Comparison of ENCODE assay signal across 20 cellular contexts in genomic region chr19:16822648-16823047, GRCh38. TPM values are rescaled to one million over a fixed set of nuclear protein-coding genes. Genes with fewer than 3 reads are reported as not detected.
A peak's percentile ranks its signal among the peaks of the same experiment; 100 is the strongest.
DNase-seq lines count a peak whose midpoint lies in the region; ATAC-seq and TF ChIP-seq lines count a peak whose summit lies in the region.
"Had no signal": no experiment of that assay in that cellular context is flagged by ENCODE, and none has a peak within 500 bp of the region (broad histone marks: within the 10 kb centered on the region; RNA-seq: fewer than 3 reads in every experiment).

No MANE protein-coding gene starts in this region.

- peak overlapping the region; percentile 99 for H2BK12ac ChIP-seq in trophoblast cell (ENCODE audit: low read length)

- no peaks in the 10 kb centered on the region for H4K20me1 ChIP-seq in GM23338 (replicated peaks; ENCODE audit: insufficient read depth)

- no TSS peak for BruUV-seq in Panc1 (replicated peaks; lab: Mats Ljungman, UMichigan)

- peaks cover 8% of the 10 kb centered on the region; the same call in 1 of the 2 replicates for H3K9me2 ChIP-seq in GM23338 (ENCODE audit: insufficient read depth)

- no peak for ATAC-seq in GM23338
- no peak; the same call in 1 of the 2 replicates for ATAC-seq in Panc1
- ATAC-seq: stimulated activated naive CD8-positive, alpha-beta T cell treated with anti-CD3 and anti-CD28 coated beads, Interleukin-15, Interleukin-2, amounts not matched to agents 100 U/mL and 50 U/mL, for 24 hours; T-helper 17 cell had no signal

- no peak for TF ChIP-seq EP300 in sigmoid colon (IDR thresholded peaks at IDR 0.05)

- DNase-seq in GM23338 (ENCODE audit: low spot score) = no peak
- DNase-seq in Panc1 (ENCODE audit: low read depth, low spot score) = no peak
- DNase-seq in trophoblast cell = peak; percentile 34 to 66
- no peak for DNase-seq in retina
- DNase-seq in NCI-H345 treated with DMSO at 0.1 percent for 48 hours (lab: John Stamatoyannopoulos, UW; ENCODE audit: unreplicated experiment) = no peak
- DNase-seq in left ventricle myocardium inferior = no peak
- DNase-seq in sigmoid colon = no peak
- DNase-seq: activated CD4-positive, alpha-beta T cell treated with anti-CD3 and anti-CD28 coated beads for 48 hours; activated naive CD4-positive, alpha-beta T cell treated with anti-CD3 and anti-CD28 coated beads for 36 hours; activated T-cell treated with anti-CD3 and anti-CD28 coated beads, Interleukin-2, amount 50 U/mL, for 48 hours; Karpas-422; MV-4-11; NCI-H146; NCI-H524 treated with DMSO at 0.1 percent for 48 hours; stimulated activated naive CD8-positive, alpha-beta T cell treated with anti-CD3 and anti-CD28 coated beads, Interleukin-15, Interleukin-2, amounts not matched to agents 100 U/mL and 50 U/mL, for 24 hours; T-helper 17 cell had no signal

- H3K27ac Mint-ChIP-seq in GM23338 = peak overlapping the region; percentile 86
- H3K27ac Mint-ChIP-seq: activated naive CD4-positive, alpha-beta T cell treated with anti-CD3 and anti-CD28 coated beads for 36 hours; dendritic cell treated with granulocyte-macrophage colony-stimulating factor and Interleukin-4, amounts not matched to agents 40 ng/mL and 50 ng/mL, for 4 days; T-helper 17 cell had no signal

- peaks cover 28% of the 10 kb centered on the region for H3K4me1 Mint-ChIP-seq in GM23338

- H3K27me3 Mint-ChIP-seq in GM23338 (ENCODE audit: insufficient read depth, low read depth, poor library complexity) = peaks cover 15% of the 10 kb centered on the region

- H3K9ac ChIP-seq in trophoblast cell (ENCODE audit: low read length) = no peak overlapping the region

- H3K18ac ChIP-seq in trophoblast cell (ENCODE audit: low read length) = peak overlapping the region; percentile 94

- H3K36me3 Mint-ChIP-seq in GM23338 (ENCODE audit: low read depth) = peaks cover 4% of the 10 kb centered on the region; the same call in 2 of the 3 replicates

- peak overlapping the region; percentile 70 for H2AFZ ChIP-seq in GM23338
- no peak overlapping the region for H2AFZ ChIP-seq in trophoblast cell (ENCODE audit: insufficient read depth, low read length, poor library complexity)

- no peaks in the 10 kb centered on the region for H3K9me3 ChIP-seq in Panc1 (ENCODE audit: control insufficient read depth, insufficient read depth, low read depth, low read length)
- no peaks in the 10 kb centered on the region for H3K9me3 ChIP-seq in esophagus (ENCODE audit: control insufficient read depth in 2 of 2, insufficient read depth in 1 of 2, low read depth in 1 of 2, low read length in 1 of 2)
- no peaks in the 10 kb centered on the region for H3K9me3 ChIP-seq in trophoblast cell (ENCODE audit: insufficient read depth, low read depth, low read length)
- H3K9me3 ChIP-seq in left ventricle myocardium inferior (replicated peaks) = no peaks in the 10 kb centered on the region
- H3K9me3 ChIP-seq in sigmoid colon = no peaks in the 10 kb centered on the region
- H3K9me3 ChIP-seq: neutrophil had no signal

- H3K4me2 ChIP-seq in GM23338 = no peak overlapping the region
- H3K4me2 ChIP-seq in trophoblast cell (ENCODE audit: low read length) = peak overlapping the region; percentile 23

- H3K4ac ChIP-seq in trophoblast cell (ENCODE audit: low read depth, low read length) = peak overlapping the region; percentile 92

- H3K4me3 ChIP-seq in GM23338 (no peak overlapping the region), Panc1 (ENCODE audit: low read depth in 2 of 2, low read length in 2 of 2) (no peak overlapping the region), esophagus (ENCODE audit: low read depth in 1 of 2, low read length in 2 of 2) (no peak overlapping the region), trophoblast cell (ENCODE audit: low read depth, low read length) (no peak overlapping the region), left ventricle myocardium inferior (no peak overlapping the region), sigmoid colon (no peak overlapping the region)
- H3K4me3 ChIP-seq: cardiac muscle cell had no signal

- POLR2A ChIA-PET in Panc1 (lab: Charles Lee) = no interaction called here

- no peaks in the 10 kb centered on the region for H3K36me3 ChIP-seq in GM23338 (ENCODE audit: insufficient read depth)
- no peaks in the 10 kb centered on the region for H3K36me3 ChIP-seq in Panc1 (ENCODE audit: control insufficient read depth, insufficient read depth, low read length)
- no peaks in the 10 kb centered on the region for H3K36me3 ChIP-seq in esophagus (ENCODE audit: control insufficient read depth in 2 of 2, insufficient read depth in 2 of 2, low read length in 1 of 2)
- no peaks in the 10 kb centered on the region for H3K36me3 ChIP-seq in trophoblast cell (ENCODE audit: control insufficient read depth in 1 of 2, insufficient read depth in 2 of 2, low read length in 2 of 2)
- H3K36me3 ChIP-seq in left ventricle myocardium inferior = no peaks in the 10 kb centered on the region
- H3K36me3 ChIP-seq in sigmoid colon = no peaks in the 10 kb centered on the region
- H3K36me3 ChIP-seq: cardiac muscle cell, neutrophil had no signal

- H3K27me3 ChIP-seq in GM23338 (ENCODE audit: insufficient read depth) = no peaks in the 10 kb centered on the region
- no peaks in the 10 kb centered on the region for H3K27me3 ChIP-seq in Panc1 (ENCODE audit: control insufficient read depth, insufficient read depth, low read length)
- H3K27me3 ChIP-seq in esophagus (ENCODE audit: control insufficient read depth in 1 of 2, insufficient read depth in 2 of 2, low read length in 2 of 2) = no peaks in the 10 kb centered on the region
- no peaks in the 10 kb centered on the region for H3K27me3 ChIP-seq in trophoblast cell (ENCODE audit: insufficient read depth, low read length)
- no peaks in the 10 kb centered on the region for H3K27me3 ChIP-seq in left ventricle myocardium inferior (ENCODE audit: low read depth)
- no peaks in the 10 kb centered on the region for H3K27me3 ChIP-seq in sigmoid colon

- H2AK5ac ChIP-seq in trophoblast cell (ENCODE audit: low read length) = peak overlapping the region; percentile 96

- no peak overlapping the region for H4K12ac ChIP-seq in trophoblast cell (ENCODE audit: low read depth, low read length)

- H4K8ac ChIP-seq in trophoblast cell (ENCODE audit: low read depth, low read length) = peak overlapping the region; percentile 85

- WGBS in esophagus, 2 donors = 87 to 89% methylated on average over 8 of the region's 8 CpGs
- WGBS in trophoblast cell (ENCODE audit: extremely low coverage, insufficient coverage, insufficient read length) = no CpG with 5 or more reads among the region's 8 CpGs
- WGBS in sigmoid colon, 2 donors = 84 to 90% methylated on average over 8 of the region's 8 CpGs

- H3K9me3 Mint-ChIP-seq in GM23338 = peaks cover under 1% of the 10 kb centered on the region; the same call in 2 of the 3 replicates
- H3K9me3 Mint-ChIP-seq: activated naive CD4-positive, alpha-beta T cell treated with anti-CD3 and anti-CD28 coated beads for 36 hours; dendritic cell treated with granulocyte-macrophage colony-stimulating factor and Interleukin-4, amounts not matched to agents 40 ng/mL and 50 ng/mL, for 4 days had no signal

- no peak for TF ChIP-seq CTCF in GM23338 (conservative IDR thresholded peaks at IDR 0.05; ENCODE audit: low read depth in 2 of 2)
- TF ChIP-seq CTCF in Panc1 (IDR thresholded peaks at IDR 0.05) = no peak
- TF ChIP-seq CTCF in left ventricle myocardium inferior (IDR thresholded peaks at IDR 0.05; ENCODE audit: borderline replicate concordance) = no peak
- TF ChIP-seq CTCF in sigmoid colon (IDR thresholded peaks at IDR 0.05) = no peak

- H3K79me1 ChIP-seq in trophoblast cell (ENCODE audit: low read length) = peaks cover 37% of the 10 kb centered on the region

- no peak overlapping the region for H3K4me3 Mint-ChIP-seq in GM23338
- H3K4me3 Mint-ChIP-seq: activated naive CD4-positive, alpha-beta T cell treated with anti-CD3 and anti-CD28 coated beads for 36 hours; dendritic cell treated with granulocyte-macrophage colony-stimulating factor and Interleukin-4, amounts not matched to agents 40 ng/mL and 50 ng/mL, for 4 days; T-helper 17 cell had no signal

- no peak overlapping the region for H3K23ac ChIP-seq in trophoblast cell (ENCODE audit: low read length)

- no peak for TF ChIP-seq POLR2A in sigmoid colon (IDR thresholded peaks at IDR 0.05)

- H3K14ac ChIP-seq in trophoblast cell (ENCODE audit: low read length) = peak overlapping the region; percentile 96

- CTCF ChIA-PET in Panc1 (lab: Charles Lee) = no interaction called here

- in situ Hi-C loops in Panc1 (cut with HindIII; ENCODE audit: low pct_unique_long_range_greater_than_20kb, low sequenced_read_pairs) = no loop called here

- 0 out of 2 replicates have a peak, but pooled peaks cover 10% of the 10 kb centered on the region for H3F3A ChIP-seq in GM23338 (replicated peaks; ENCODE audit: low read depth)

- H4K91ac ChIP-seq in trophoblast cell (ENCODE audit: low read depth, low read length) = peak overlapping the region; percentile 98

- peak overlapping the region; percentile 95 for H2BK5ac ChIP-seq in trophoblast cell (ENCODE audit: low read depth, low read length, poor library complexity)

- H3K79me2 ChIP-seq in GM23338 (replicated peaks; ENCODE audit: insufficient read depth) = no peaks in the 10 kb centered on the region
- H3K79me2 ChIP-seq in trophoblast cell (ENCODE audit: control insufficient read depth, insufficient read depth, low read length, poor library complexity) = peaks cover 2% of the 10 kb centered on the region

- H3K27ac ChIP-seq in GM23338 (ENCODE audit: low read depth) (peak overlapping the region; percentile 83; the same call in 1 of the 2 replicates), Panc1 (ENCODE audit: low read length) (0 out of 2 replicates have a peak overlapping the region, but pooled peaks have one; percentile 17), esophagus (ENCODE audit: low read depth in 2 of 2, low read length in 1 of 2) (peak overlapping the region; percentile 52 to 65), trophoblast cell (ENCODE audit: low read depth, low read length) (peak overlapping the region; percentile 91), left ventricle myocardium inferior (replicated peaks) (no peak overlapping the region), sigmoid colon (peak overlapping the region in 1 of 4 donors; percentile 22)
- H3K27ac ChIP-seq: cardiac muscle cell, neutrophil had no signal

- H3K4me1 ChIP-seq in GM23338 (ENCODE audit: insufficient read depth) = peaks cover 23% of the 10 kb centered on the region
- H3K4me1 ChIP-seq in Panc1 (ENCODE audit: control insufficient read depth, insufficient read depth, low read length) = peaks cover 17% of the 10 kb centered on the region
- H3K4me1 ChIP-seq in esophagus (ENCODE audit: control insufficient read depth in 2 of 2, insufficient read depth in 2 of 2, low read length in 1 of 2) = peaks cover 0 to 5% of the 10 kb centered on the region in 2 donors
- peaks cover 25 to 27% of the 10 kb centered on the region in 2 experiments for H3K4me1 ChIP-seq in trophoblast cell (ENCODE audit: control insufficient read depth in 1 of 2, insufficient read depth in 2 of 2, low read length in 2 of 2)
- H3K4me1 ChIP-seq in left ventricle myocardium inferior = peaks cover 20% of the 10 kb centered on the region
- H3K4me1 ChIP-seq in sigmoid colon = peaks cover 0 to 19% (median 15%) of the 10 kb centered on the region in 4 donors

- intact Hi-C loops in Panc1 (cut with micrococcal nuclease; ENCODE audit: unreplicated experiment) = no loop called here
- intact Hi-C loops in left ventricle myocardium inferior (cut with micrococcal nuclease) = no loop called here
- intact Hi-C loops in sigmoid colon (cut with DNase I) = no loop called here

- H2BK120ac ChIP-seq in trophoblast cell (ENCODE audit: insufficient read depth, low read length, poor library complexity) = peak overlapping the region; percentile 99

RNA-seq across cellular contexts. Expression of gene SIN3B, which starts 6.5 kb away (rescaled TPM):
- 68.6 and 80.0 TPM in 2 replicates for total RNA-seq in GM23338 (2014; rRNA removed; shearing (Covaris generic))
- polyA plus RNA-seq in GM23338 (2016; fragmentation: Nextera tagmentation; extraction: Ambion mirVana) = 36.0 and 37.6 TPM in 2 replicates
- 47.0 TPM for total RNA-seq in Panc1 (2021; ENCODE audit: unreplicated experiment)
- polyA plus RNA-seq in Panc1 (2012; ENCODE audit: insufficient read length) = 48.3 TPM
- polyA plus RNA-seq in esophagus = 10 to 100 TPM; 19.0 to 40.3 TPM
- polyA plus RNA-seq in trophoblast cell (2013) = 123 and 128 TPM in 2 replicates
- total RNA-seq in left ventricle myocardium inferior = 24.4 TPM
- total RNA-seq in sigmoid colon = 10 to 100 TPM; 23.9 to 67.3 (median 33.5) TPM
- polyA plus RNA-seq in sigmoid colon = 10 to 100 TPM in 1 of 3 donors, 1 to 10 TPM in 2; 5.1 to 26.1 (median 5.4) TPM

Comparison
In these comparisons a context has a peak if more than half of its experiments do, and no peak if none do; other contexts are left out.
1. DNase-seq: peak in trophoblast cell (2 of 2); none in GM23338 (single experiment), Panc1 (single experiment), retina (single experiment), NCI-H345 treated with DMSO at 0.1 percent for 48 hours (single experiment), left ventricle myocardium inferior (single experiment) and sigmoid colon (single experiment).